In genomic region chr2:199955339-199956061, GRCh38 we compare ENCODE assay signal across 8 cellular contexts. TPM values are rescaled to one million over a fixed set of nuclear protein-coding genes. Genes with fewer than 3 reads are reported as not detected.
A peak's percentile ranks its signal among the peaks of the same experiment; 100 is the strongest.
DNase-seq lines count a peak whose midpoint lies in the region; ATAC-seq and TF ChIP-seq lines count a peak whose summit lies in the region.

Gene MAIP1, plus strand, starts transcription at chr2:199955582. Its CDS starts 217 bp downstream, at chr2:199955799.
A gene with protein sequence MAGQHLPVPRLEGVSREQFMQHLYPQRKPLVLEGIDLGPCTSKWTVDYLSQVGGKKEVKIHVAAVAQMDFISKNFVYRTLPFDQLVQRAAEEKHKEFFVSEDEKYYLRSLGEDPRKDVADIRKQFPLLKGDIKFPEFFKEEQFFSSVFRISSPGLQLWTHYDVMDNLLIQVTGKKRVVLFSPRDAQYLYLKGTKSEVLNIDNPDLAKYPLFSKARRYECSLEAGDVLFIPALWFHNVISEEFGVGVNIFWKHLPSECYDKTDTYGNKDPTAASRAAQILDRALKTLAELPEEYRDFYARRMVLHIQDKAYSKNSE (minus strand): TSS chr2:199955491. CDS start chr2:199955470, 21 bp downstream.

- peaks cover 5% of the 10 kb centered on the region for H3K4me1 ChIP-seq in Panc1 (ENCODE audit: control insufficient read depth, insufficient read depth, low read length)
- peaks cover 23 to 55% (median 48%) of the 10 kb centered on the region in 4 donors for H3K4me1 ChIP-seq in esophagus muscularis mucosa
- H3K4me1 ChIP-seq in muscle layer of duodenum (ENCODE audit: control insufficient read depth in 1 of 2, insufficient read depth in 2 of 2, low read length in 2 of 2): peaks cover 9 to 36% of the 10 kb centered on the region in 2 donors

- H3K4me3 Mint-ChIP-seq in activated T-cell treated with anti-CD3 and anti-CD28 coated beads, Interleukin-2, amount 50 U/mL, for 4 hours: peak within 1 kb of the TSS; percentile 100

- H3K27ac ChIP-seq in Panc1 (ENCODE audit: low read length) (peak within 1 kb of the TSS; percentile 98), esophagus muscularis mucosa (replicated peaks in 1 of 4) (peak within 1 kb of the TSS; percentile 84 to 92 (median 90)), muscle layer of duodenum (ENCODE audit: low read length) (peak within 1 kb of the TSS; percentile 86)

- H3K4me1 Mint-ChIP-seq in activated T-cell treated with anti-CD3 and anti-CD28 coated beads, Interleukin-2, amount 50 U/mL, for 4 hours (ENCODE audit: low read depth): peaks cover 52% of the 10 kb centered on the region

- peaks cover 13% of the 10 kb centered on the region for H3K36me3 Mint-ChIP-seq in activated T-cell treated with anti-CD3 and anti-CD28 coated beads, Interleukin-2, amount 50 U/mL, for 4 hours (ENCODE audit: insufficient read depth)

- TF ChIP-seq POLR2A in esophagus muscularis mucosa (IDR thresholded peaks at IDR 0.05; ENCODE audit: low read depth): no peak

- TF ChIP-seq CTCF in Panc1 (IDR thresholded peaks at IDR 0.05): no peak
- peak in 2 of 3 experiments; percentile 16 to 24 for TF ChIP-seq CTCF in esophagus muscularis mucosa (IDR thresholded peaks at IDR 0.05)

- TF ChIP-seq EP300 in esophagus muscularis mucosa (IDR thresholded peaks at IDR 0.05): no peak

- no peaks in the 10 kb centered on the region for H3K9me3 Mint-ChIP-seq in activated T-cell treated with anti-CD3 and anti-CD28 coated beads, Interleukin-2, amount 50 U/mL, for 4 hours

- BruUV-seq in Panc1 (replicated peaks; lab: Mats Ljungman, UMichigan): no TSS peak

- DNase-seq in DMS79 (lab: John Stamatoyannopoulos, UW) (peak; percentile 84), KBM-7 (peak; percentile 89), Panc1 (ENCODE audit: low read depth, low spot score) (no peak), esophagus muscularis mucosa (ENCODE audit: extremely low spot score) (peak; percentile 94)
- DNase-seq in activated T-cell treated with anti-CD3 and anti-CD28 coated beads, Interleukin-2, amount 50 U/mL, for 4 hours: peak; percentile 69
- peak; percentile 59 to 72 for DNase-seq in stimulated activated CD8-positive, alpha-beta memory T cell treated with anti-CD3 and anti-CD28 coated beads, Interleukin-7, amount 100 ng/mL, for 4 hours (ENCODE audit: low read depth in 2 of 2)

- no peaks in the 10 kb centered on the region for H3K9me3 ChIP-seq in Panc1 (ENCODE audit: control insufficient read depth, insufficient read depth, low read depth, low read length)
- no peaks in the 10 kb centered on the region for H3K9me3 ChIP-seq in esophagus muscularis mucosa
- no peaks in the 10 kb centered on the region for H3K9me3 ChIP-seq in muscle layer of duodenum (ENCODE audit: control insufficient read depth in 1 of 2, low read length in 2 of 2)

- no peaks in the 10 kb centered on the region for H3K27me3 Mint-ChIP-seq in activated T-cell treated with anti-CD3 and anti-CD28 coated beads, Interleukin-2, amount 50 U/mL, for 4 hours (ENCODE audit: low read depth)

- ATAC-seq in GM21723 (IDR thresholded peaks at IDR 0.05; ENCODE audit: unreplicated experiment) (peak; percentile 89), Panc1 (peak; percentile 93)
- peak; percentile 94 to 95 for ATAC-seq in activated T-cell treated with anti-CD3 and anti-CD28 coated beads, Interleukin-2, amount 50 U/mL, for 4 hours

- CTCF ChIA-PET in Panc1 (lab: Charles Lee): no interaction called here

- in situ Hi-C loops in KBM-7 (cut with MboI; ENCODE audit: low pct_unique_long_range_greater_than_20kb, low sequenced_read_pairs): no loop called here
- in situ Hi-C loops in Panc1 (cut with HindIII; ENCODE audit: low pct_unique_long_range_greater_than_20kb, low sequenced_read_pairs): no loop called here

- POLR2A ChIA-PET in Panc1 (lab: Charles Lee): interaction anchor here (0.6 kb wide), 2 partner anchors 43 to 547 kb away, joined by 3 to 6 read pairs; no protein-coding TSS in a partner anchor

- 0% methylated on average over 27 of the region's 64 CpGs for WGBS in esophagus muscularis mucosa

- intact Hi-C loops in Panc1 (cut with micrococcal nuclease; ENCODE audit: unreplicated experiment): no loop called here
- intact Hi-C loops in esophagus muscularis mucosa (cut with DNase I): no loop called here

- H3K27me3 ChIP-seq in Panc1 (ENCODE audit: control insufficient read depth, insufficient read depth, low read length): no peaks in the 10 kb centered on the region
- H3K27me3 ChIP-seq in esophagus muscularis mucosa: no peaks in the 10 kb centered on the region
- H3K27me3 ChIP-seq in muscle layer of duodenum (ENCODE audit: low read depth, low read length): no peaks in the 10 kb centered on the region

- H3K36me3 ChIP-seq in Panc1 (ENCODE audit: control insufficient read depth, insufficient read depth, low read length): peaks cover 23% of the 10 kb centered on the region
- H3K36me3 ChIP-seq in esophagus muscularis mucosa: peaks cover 8 to 31% (median 16%) of the 10 kb centered on the region in 4 donors
- peaks cover 12 to 15% of the 10 kb centered on the region in 2 donors for H3K36me3 ChIP-seq in muscle layer of duodenum (ENCODE audit: control insufficient read depth in 1 of 2, insufficient read depth in 2 of 2, low read length in 2 of 2)

- peak within 1 kb of the TSS; percentile 77 to 97 for H3K4me3 ChIP-seq in Panc1 (ENCODE audit: low read depth in 2 of 2, low read length in 2 of 2)
- H3K4me3 ChIP-seq in esophagus muscularis mucosa: peak within 1 kb of the TSS; percentile 71 to 96 (median 84)
- H3K4me3 ChIP-seq in muscle layer of duodenum (ENCODE audit: low read depth in 1 of 2, low read length in 2 of 2): peak within 1 kb of the TSS; percentile 89 to 100

RNA-seq across cellular contexts. Expression of gene MAIP1, which starts in this region (rescaled TPM):
- total RNA-seq in Panc1 (2021; ENCODE audit: unreplicated experiment) (20.9 TPM), esophagus muscularis mucosa (10 to 100 TPM in 3 of 4 donors, 1 to 10 TPM in 1; 8.3 to 28.1 (median 14.7) TPM)
- 18.7 TPM for polyA plus RNA-seq in Panc1 (2012; ENCODE audit: insufficient read length)
- 10 to 100 TPM; 51.1 to 53.7 (median 53.6) TPM for total RNA-seq in activated T-cell treated with anti-CD3 and anti-CD28 coated beads, Interleukin-2, amount 50 U/mL, for 4 hours

RNA-seq across cellular contexts. Expression of the second gene that starts in this region (rescaled TPM):
- total RNA-seq in Panc1 (2021; ENCODE audit: unreplicated experiment) (7.1 TPM), esophagus muscularis mucosa (1 to 10 TPM; 3.5 to 7.5 (median 4.3) TPM)
- 4.6 TPM for polyA plus RNA-seq in Panc1 (2012; ENCODE audit: insufficient read length)
- 1 to 10 TPM; 8.5 to 9.8 (median 9.7) TPM for total RNA-seq in activated T-cell treated with anti-CD3 and anti-CD28 coated beads, Interleukin-2, amount 50 U/mL, for 4 hours
